13 cellular contexts compared by ENCODE assay signal in the genomic region with DNA sequence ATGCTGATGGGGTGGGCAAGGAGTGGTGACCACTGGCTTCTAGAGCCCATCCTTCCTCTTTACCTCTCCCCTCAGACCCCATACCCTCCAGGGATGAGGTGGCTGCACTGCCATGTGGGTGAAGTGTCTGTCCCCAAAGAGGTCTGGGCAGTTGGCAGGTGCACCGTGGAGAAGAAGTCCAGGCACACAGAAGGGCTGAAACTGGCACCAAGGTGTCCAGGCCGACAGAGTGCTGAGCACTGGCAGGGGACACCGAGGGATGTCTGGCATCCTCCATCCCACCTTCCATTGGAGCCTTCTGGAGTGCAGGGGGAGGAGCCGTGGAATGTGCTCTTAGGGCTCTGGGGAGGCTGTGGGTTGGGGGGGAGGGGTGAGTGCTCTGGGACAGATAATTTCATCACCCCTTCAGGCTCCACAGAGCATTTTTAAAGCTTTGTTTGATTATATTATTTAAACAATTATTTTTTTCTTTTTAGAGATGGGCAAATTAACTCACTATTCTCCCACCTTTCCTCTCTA. TPM values are rescaled to one million over a fixed set of nuclear protein-coding genes. Genes with fewer than 3 reads are reported as not detected.
"Had no signal": no experiment of that assay in that cellular context is flagged by ENCODE, and none has a peak within 500 bp of the region (broad histone marks: within the 10 kb centered on the region; RNA-seq: fewer than 3 reads in every experiment).

No MANE protein-coding gene starts in this region.

- H3K36me3 ChIP-seq: adrenal gland, brain microvascular endothelial cell, esophagus squamous epithelium, stomach had no signal

- H3K27ac ChIP-seq: adrenal gland, brain microvascular endothelial cell, esophagus squamous epithelium had no signal

- H3K27me3 ChIP-seq: adrenal gland, brain microvascular endothelial cell, dorsolateral prefrontal cortex, esophagus squamous epithelium, stomach had no signal

- H3K4me1 ChIP-seq: adrenal gland had no signal

- H3K4me1 Mint-ChIP-seq: activated B cell treated with CpG ODN at 0.5 μM for 24 hours; activated CD4-positive, alpha-beta T cell treated with anti-CD3 and anti-CD28 coated beads, Interleukin-2, amount 10 ng/mL, durations not matched to agents 24 days and 14 days; activated T-helper 17 cell treated with anti-CD3 and anti-CD28 coated beads, Interleukin-2, amount 50 U/mL, for 72 hours; naive thymus-derived CD4-positive, alpha-beta T cell had no signal

- H3K9me3 Mint-ChIP-seq: activated B cell treated with CpG ODN at 0.5 μM for 24 hours; activated CD4-positive, alpha-beta T cell treated with anti-CD3 and anti-CD28 coated beads, Interleukin-2, amount 10 ng/mL, durations not matched to agents 24 days and 14 days; activated T-helper 17 cell treated with anti-CD3 and anti-CD28 coated beads, Interleukin-2, amount 50 U/mL, for 72 hours had no signal

- DNase-seq: activated B cell treated with CpG ODN at 0.5 μM for 24 hours; activated CD4-positive, alpha-beta T cell treated with anti-CD3 and anti-CD28 coated beads, Interleukin-2, amount 10 ng/mL, durations not matched to agents 24 days and 14 days; activated naive CD4-positive, alpha-beta T cell treated with anti-CD3 and anti-CD28 coated beads, Interleukin-2, amount 50 U/mL, for 16 hours; adrenal gland; brain microvascular endothelial cell; dorsolateral prefrontal cortex; esophagus squamous epithelium; foreskin fibroblast; naive thymus-derived CD4-positive, alpha-beta T cell; stimulated activated CD4-positive, alpha-beta T cell treated with anti-CD3 and anti-CD28 coated beads, Interleukin-4, amount 100 ng/mL, for 4 hours; stomach; T-helper 17 cell had no signal

- ATAC-seq: activated T-helper 17 cell treated with anti-CD3 and anti-CD28 coated beads, Interleukin-2, amount 50 U/mL, for 72 hours; naive thymus-derived CD4-positive, alpha-beta T cell; T-helper 17 cell had no signal

- H3K4me3 ChIP-seq: adrenal gland, esophagus squamous epithelium, stomach had no signal

- H3K36me3 Mint-ChIP-seq: naive thymus-derived CD4-positive, alpha-beta T cell had no signal

- H3K27ac Mint-ChIP-seq: activated B cell treated with CpG ODN at 0.5 μM for 24 hours; activated CD4-positive, alpha-beta T cell treated with anti-CD3 and anti-CD28 coated beads, Interleukin-2, amount 10 ng/mL, durations not matched to agents 24 days and 14 days; activated T-helper 17 cell treated with anti-CD3 and anti-CD28 coated beads, Interleukin-2, amount 50 U/mL, for 72 hours; naive thymus-derived CD4-positive, alpha-beta T cell; T-helper 17 cell had no signal

- H3K27me3 Mint-ChIP-seq: activated CD4-positive, alpha-beta T cell treated with anti-CD3 and anti-CD28 coated beads, Interleukin-2, amount 10 ng/mL, durations not matched to agents 24 days and 14 days had no signal

- H3K4me3 Mint-ChIP-seq: activated B cell treated with CpG ODN at 0.5 μM for 24 hours; activated CD4-positive, alpha-beta T cell treated with anti-CD3 and anti-CD28 coated beads, Interleukin-2, amount 10 ng/mL, durations not matched to agents 24 days and 14 days; activated T-helper 17 cell treated with anti-CD3 and anti-CD28 coated beads, Interleukin-2, amount 50 U/mL, for 72 hours; naive thymus-derived CD4-positive, alpha-beta T cell; T-helper 17 cell had no signal

- H3K9me3 ChIP-seq: adrenal gland, esophagus squamous epithelium, stomach had no signal

RNA-seq across cellular contexts. Expression of a gene that starts 37.9 kb away (rescaled TPM):
- total RNA-seq: activated B cell treated with CpG ODN at 0.5 μM for 24 hours; activated CD4-positive, alpha-beta T cell treated with anti-CD3 and anti-CD28 coated beads, Interleukin-2, amount 10 ng/mL, durations not matched to agents 24 days and 14 days; activated T-helper 17 cell treated with anti-CD3 and anti-CD28 coated beads, Interleukin-2, amount 50 U/mL, for 72 hours; naive thymus-derived CD4-positive, alpha-beta T cell; T-helper 17 cell had no signal
- polyA plus RNA-seq: naive thymus-derived CD4-positive, alpha-beta T cell had no signal
